In the genomic region with DNA sequence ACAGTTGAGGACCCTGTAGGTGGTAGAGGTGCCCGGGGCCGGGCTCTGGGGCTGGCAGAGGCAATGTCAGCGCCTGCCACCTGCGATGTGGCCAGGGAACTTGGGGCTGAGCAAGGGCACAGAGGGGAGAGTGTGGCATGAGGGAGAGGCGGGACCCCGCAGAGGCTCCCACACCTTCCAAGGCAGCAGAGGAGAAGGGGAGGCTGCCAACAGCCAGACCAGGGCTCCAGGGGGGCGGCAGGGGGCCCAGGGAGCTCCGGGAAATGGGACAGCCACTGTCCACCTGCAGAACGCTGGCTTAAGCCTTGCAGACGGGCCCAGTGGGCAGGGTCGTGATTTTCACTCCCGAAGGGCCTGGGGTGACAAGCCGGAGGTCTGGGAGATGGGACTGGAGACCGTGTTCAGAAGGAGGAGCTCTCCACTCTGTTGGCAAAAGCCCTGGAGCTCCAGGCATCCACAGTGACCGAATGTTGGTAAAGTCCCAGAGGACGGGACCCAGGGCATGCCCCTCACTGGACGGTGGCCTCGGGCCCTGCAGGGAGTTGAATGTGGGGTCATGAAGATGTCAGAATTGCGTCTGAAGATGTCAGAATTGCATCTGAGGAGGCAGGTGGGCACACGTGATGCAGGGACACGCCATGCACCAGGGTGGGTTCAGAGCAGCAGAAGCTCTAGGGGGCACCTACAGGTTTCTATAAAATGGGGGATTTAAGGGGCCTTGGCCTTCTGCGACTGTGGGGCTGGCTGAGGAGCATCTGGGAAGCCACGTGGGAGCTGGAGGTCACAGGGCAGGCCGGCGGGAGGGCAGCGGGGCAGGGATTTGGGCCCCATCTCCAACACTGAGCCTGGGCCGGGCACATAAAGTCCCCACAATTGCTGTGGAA, we compare ENCODE assay signal across 1 cellular context.
TF ChIP-seq lines count a peak whose summit lies in the region.

No MANE protein-coding gene starts in this region.

TF ChIP-seq in HepG2, 621 proteins besides CTCF, POLR2A, EP300 and RAD21 (continued from another document and continues in another):
- TF ChIP-seq, protein P1, sequence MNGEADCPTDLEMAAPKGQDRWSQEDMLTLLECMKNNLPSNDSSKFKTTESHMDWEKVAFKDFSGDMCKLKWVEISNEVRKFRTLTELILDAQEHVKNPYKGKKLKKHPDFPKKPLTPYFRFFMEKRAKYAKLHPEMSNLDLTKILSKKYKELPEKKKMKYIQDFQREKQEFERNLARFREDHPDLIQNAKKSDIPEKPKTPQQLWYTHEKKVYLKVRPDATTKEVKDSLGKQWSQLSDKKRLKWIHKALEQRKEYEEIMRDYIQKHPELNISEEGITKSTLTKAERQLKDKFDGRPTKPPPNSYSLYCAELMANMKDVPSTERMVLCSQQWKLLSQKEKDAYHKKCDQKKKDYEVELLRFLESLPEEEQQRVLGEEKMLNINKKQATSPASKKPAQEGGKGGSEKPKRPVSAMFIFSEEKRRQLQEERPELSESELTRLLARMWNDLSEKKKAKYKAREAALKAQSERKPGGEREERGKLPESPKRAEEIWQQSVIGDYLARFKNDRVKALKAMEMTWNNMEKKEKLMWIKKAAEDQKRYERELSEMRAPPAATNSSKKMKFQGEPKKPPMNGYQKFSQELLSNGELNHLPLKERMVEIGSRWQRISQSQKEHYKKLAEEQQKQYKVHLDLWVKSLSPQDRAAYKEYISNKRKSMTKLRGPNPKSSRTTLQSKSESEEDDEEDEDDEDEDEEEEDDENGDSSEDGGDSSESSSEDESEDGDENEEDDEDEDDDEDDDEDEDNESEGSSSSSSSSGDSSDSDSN (CRISPR knock-in tag; IDR thresholded peaks at IDR 0.05) = peak; percentile 20
- TF ChIP-seq, protein P2, sequence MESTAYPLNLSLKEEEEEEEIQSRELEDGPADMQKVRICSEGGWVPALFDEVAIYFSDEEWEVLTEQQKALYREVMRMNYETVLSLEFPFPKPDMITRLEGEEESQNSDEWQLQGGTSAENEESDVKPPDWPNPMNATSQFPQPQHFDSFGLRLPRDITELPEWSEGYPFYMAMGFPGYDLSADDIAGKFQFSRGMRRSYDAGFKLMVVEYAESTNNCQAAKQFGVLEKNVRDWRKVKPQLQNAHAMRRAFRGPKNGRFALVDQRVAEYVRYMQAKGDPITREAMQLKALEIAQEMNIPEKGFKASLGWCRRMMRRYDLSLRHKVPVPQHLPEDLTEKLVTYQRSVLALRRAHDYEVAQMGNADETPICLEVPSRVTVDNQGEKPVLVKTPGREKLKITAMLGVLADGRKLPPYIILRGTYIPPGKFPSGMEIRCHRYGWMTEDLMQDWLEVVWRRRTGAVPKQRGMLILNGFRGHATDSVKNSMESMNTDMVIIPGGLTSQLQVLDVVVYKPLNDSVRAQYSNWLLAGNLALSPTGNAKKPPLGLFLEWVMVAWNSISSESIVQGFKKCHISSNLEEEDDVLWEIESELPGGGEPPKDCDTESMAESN (CRISPR knock-in tag; conservative IDR thresholded peaks at IDR 0.05) = peak; percentile 21; the same call in 1 of the 2 replicates
- TF ChIP-seq HDAC6 (IDR thresholded peaks at IDR 0.05; ENCODE audit: low read depth, low read length) = no peak
- 0 out of 2 replicates have a peak, but pooled peaks have one; percentile 11 for TF ChIP-seq ZFY (CRISPR knock-in tag; IDR thresholded peaks at IDR 0.05)
- no peak for TF ChIP-seq ZNF20 (CRISPR knock-in tag; IDR thresholded peaks at IDR 0.05)
- TF ChIP-seq ZNF614 (CRISPR knock-in tag; IDR thresholded peaks at IDR 0.05; ENCODE audit: borderline replicate concordance) = no peak
- TF ChIP-seq, protein P3, sequence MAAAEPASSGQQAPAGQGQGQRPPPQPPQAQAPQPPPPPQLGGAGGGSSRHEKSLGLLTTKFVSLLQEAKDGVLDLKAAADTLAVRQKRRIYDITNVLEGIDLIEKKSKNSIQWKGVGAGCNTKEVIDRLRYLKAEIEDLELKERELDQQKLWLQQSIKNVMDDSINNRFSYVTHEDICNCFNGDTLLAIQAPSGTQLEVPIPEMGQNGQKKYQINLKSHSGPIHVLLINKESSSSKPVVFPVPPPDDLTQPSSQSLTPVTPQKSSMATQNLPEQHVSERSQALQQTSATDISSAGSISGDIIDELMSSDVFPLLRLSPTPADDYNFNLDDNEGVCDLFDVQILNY (CRISPR knock-in tag; conservative IDR thresholded peaks at IDR 0.05) = no peak
- peak; percentile 58; the same call in 1 of the 2 replicates for TF ChIP-seq ZNF337 (CRISPR knock-in tag; IDR thresholded peaks at IDR 0.05; ENCODE audit: borderline replicate concordance, low read depth)
- no peak for TF ChIP-seq NR3C1 (CRISPR knock-in tag; IDR thresholded peaks at IDR 0.05)
- no peak for TF ChIP-seq ZSCAN20 (CRISPR knock-in tag; IDR thresholded peaks at IDR 0.05; ENCODE audit: borderline replicate concordance)
- TF ChIP-seq SALL1 (CRISPR knock-in tag; IDR thresholded peaks at IDR 0.05) = peak; percentile 14; the same call in 1 of the 2 replicates
- no peak for TF ChIP-seq PHF20 (CRISPR knock-in tag; IDR thresholded peaks at IDR 0.05)
- TF ChIP-seq, protein P4, sequence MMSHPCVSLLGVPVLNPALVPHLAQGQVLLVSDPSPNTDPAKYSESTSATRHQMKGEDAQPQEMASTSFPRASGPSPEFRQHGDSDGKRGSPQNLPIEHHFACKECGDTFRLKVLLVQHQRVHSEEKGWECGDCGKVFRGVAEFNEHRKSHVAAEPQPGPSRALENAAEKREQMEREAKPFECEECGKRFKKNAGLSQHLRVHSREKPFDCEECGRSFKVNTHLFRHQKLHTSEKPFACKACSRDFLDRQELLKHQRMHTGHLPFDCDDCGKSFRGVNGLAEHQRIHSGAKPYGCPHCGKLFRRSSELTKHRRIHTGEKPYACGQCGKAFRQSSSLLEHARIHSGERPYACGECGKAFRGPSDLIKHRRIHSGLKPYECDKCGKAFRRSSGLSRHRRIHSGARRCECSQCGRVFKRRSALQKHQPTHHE (CRISPR knock-in tag; IDR thresholded peaks at IDR 0.05; ENCODE audit: borderline replicate concordance) = 0 out of 2 replicates have a peak, but pooled peaks have one; percentile 4
- no peak for TF ChIP-seq MXI1 (IDR thresholded peaks at IDR 0.05; ENCODE audit: borderline replicate concordance, low read depth, low read length)
- no peak; the same call in 1 of the 2 replicates for TF ChIP-seq DR1 (CRISPR knock-in tag; IDR thresholded peaks at IDR 0.05)
- TF ChIP-seq ZNF615 (CRISPR knock-in tag; IDR thresholded peaks at IDR 0.05; ENCODE audit: borderline replicate concordance) = 0 out of 2 replicates have a peak, but pooled peaks have one; percentile 20
- no peak for TF ChIP-seq DNMT1 (CRISPR knock-in tag; IDR thresholded peaks at IDR 0.05)
- TF ChIP-seq ARNT2 (CRISPR knock-in tag; IDR thresholded peaks at IDR 0.05; ENCODE audit: low read depth) = 0 out of 2 replicates have a peak, but pooled peaks have one; percentile 13
- TF ChIP-seq ZNF781 (CRISPR knock-in tag; IDR thresholded peaks at IDR 0.05; ENCODE audit: borderline replicate concordance, not compliant biosample characterization) = no peak
- TF ChIP-seq IKZF1 (IDR thresholded peaks at IDR 0.05) = no peak
- TF ChIP-seq BHLHE40 (IDR thresholded peaks at IDR 0.05; ENCODE audit: low read length) = no peak
- no peak for TF ChIP-seq SMAD1 (CRISPR knock-in tag; IDR thresholded peaks at IDR 0.05; ENCODE audit: borderline replicate concordance, low read depth)
- TF ChIP-seq, protein P5, sequence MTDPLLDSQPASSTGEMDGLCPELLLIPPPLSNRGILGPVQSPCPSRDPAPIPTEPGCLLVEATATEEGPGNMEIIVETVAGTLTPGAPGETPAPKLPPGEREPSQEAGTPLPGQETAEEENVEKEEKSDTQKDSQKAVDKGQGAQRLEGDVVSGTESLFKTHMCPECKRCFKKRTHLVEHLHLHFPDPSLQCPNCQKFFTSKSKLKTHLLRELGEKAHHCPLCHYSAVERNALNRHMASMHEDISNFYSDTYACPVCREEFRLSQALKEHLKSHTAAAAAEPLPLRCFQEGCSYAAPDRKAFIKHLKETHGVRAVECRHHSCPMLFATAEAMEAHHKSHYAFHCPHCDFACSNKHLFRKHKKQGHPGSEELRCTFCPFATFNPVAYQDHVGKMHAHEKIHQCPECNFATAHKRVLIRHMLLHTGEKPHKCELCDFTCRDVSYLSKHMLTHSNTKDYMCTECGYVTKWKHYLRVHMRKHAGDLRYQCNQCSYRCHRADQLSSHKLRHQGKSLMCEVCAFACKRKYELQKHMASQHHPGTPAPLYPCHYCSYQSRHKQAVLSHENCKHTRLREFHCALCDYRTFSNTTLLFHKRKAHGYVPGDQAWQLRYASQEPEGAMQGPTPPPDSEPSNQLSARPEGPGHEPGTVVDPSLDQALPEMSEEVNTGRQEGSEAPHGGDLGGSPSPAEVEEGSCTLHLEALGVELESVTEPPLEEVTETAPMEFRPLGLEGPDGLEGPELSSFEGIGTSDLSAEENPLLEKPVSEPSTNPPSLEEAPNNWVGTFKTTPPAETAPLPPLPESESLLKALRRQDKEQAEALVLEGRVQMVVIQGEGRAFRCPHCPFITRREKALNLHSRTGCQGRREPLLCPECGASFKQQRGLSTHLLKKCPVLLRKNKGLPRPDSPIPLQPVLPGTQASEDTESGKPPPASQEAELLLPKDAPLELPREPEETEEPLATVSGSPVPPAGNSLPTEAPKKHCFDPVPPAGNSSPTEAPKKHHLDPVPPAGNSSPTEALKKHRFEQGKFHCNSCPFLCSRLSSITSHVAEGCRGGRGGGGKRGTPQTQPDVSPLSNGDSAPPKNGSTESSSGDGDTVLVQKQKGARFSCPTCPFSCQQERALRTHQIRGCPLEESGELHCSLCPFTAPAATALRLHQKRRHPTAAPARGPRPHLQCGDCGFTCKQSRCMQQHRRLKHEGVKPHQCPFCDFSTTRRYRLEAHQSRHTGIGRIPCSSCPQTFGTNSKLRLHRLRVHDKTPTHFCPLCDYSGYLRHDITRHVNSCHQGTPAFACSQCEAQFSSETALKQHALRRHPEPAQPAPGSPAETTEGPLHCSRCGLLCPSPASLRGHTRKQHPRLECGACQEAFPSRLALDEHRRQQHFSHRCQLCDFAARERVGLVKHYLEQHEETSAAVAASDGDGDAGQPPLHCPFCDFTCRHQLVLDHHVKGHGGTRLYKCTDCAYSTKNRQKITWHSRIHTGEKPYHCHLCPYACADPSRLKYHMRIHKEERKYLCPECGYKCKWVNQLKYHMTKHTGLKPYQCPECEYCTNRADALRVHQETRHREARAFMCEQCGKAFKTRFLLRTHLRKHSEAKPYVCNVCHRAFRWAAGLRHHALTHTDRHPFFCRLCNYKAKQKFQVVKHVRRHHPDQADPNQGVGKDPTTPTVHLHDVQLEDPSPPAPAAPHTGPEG (CRISPR knock-in tag; IDR thresholded peaks at IDR 0.05) = 0 out of 2 replicates have a peak, but pooled peaks have one; percentile 3
- TF ChIP-seq RARG (CRISPR knock-in tag; IDR thresholded peaks at IDR 0.05; ENCODE audit: low read depth) = no peak
- TF ChIP-seq DPF2 (CRISPR knock-in tag; IDR thresholded peaks at IDR 0.05; ENCODE audit: borderline replicate concordance, low read depth) = peak; percentile 41; the same call in 1 of the 2 replicates
- no peak for TF ChIP-seq ZMAT3 (CRISPR knock-in tag; conservative IDR thresholded peaks at IDR 0.05)
- TF ChIP-seq, protein P6, sequence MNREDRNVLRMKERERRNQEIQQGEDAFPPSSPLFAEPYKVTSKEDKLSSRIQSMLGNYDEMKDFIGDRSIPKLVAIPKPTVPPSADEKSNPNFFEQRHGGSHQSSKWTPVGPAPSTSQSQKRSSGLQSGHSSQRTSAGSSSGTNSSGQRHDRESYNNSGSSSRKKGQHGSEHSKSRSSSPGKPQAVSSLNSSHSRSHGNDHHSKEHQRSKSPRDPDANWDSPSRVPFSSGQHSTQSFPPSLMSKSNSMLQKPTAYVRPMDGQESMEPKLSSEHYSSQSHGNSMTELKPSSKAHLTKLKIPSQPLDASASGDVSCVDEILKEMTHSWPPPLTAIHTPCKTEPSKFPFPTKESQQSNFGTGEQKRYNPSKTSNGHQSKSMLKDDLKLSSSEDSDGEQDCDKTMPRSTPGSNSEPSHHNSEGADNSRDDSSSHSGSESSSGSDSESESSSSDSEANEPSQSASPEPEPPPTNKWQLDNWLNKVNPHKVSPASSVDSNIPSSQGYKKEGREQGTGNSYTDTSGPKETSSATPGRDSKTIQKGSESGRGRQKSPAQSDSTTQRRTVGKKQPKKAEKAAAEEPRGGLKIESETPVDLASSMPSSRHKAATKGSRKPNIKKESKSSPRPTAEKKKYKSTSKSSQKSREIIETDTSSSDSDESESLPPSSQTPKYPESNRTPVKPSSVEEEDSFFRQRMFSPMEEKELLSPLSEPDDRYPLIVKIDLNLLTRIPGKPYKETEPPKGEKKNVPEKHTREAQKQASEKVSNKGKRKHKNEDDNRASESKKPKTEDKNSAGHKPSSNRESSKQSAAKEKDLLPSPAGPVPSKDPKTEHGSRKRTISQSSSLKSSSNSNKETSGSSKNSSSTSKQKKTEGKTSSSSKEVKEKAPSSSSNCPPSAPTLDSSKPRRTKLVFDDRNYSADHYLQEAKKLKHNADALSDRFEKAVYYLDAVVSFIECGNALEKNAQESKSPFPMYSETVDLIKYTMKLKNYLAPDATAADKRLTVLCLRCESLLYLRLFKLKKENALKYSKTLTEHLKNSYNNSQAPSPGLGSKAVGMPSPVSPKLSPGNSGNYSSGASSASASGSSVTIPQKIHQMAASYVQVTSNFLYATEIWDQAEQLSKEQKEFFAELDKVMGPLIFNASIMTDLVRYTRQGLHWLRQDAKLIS (CRISPR knock-in tag; IDR thresholded peaks at IDR 0.05) = no peak
- TF ChIP-seq BRD4 (CRISPR knock-in tag; IDR thresholded peaks at IDR 0.05) = no peak
- TF ChIP-seq SIX1 (CRISPR knock-in tag; IDR thresholded peaks at IDR 0.05; ENCODE audit: borderline replicate concordance) = no peak
- peak; percentile 30; the same call in 1 of the 2 replicates for TF ChIP-seq NR2C2 (CRISPR knock-in tag; IDR thresholded peaks at IDR 0.05; ENCODE audit: borderline replicate concordance)
- TF ChIP-seq ZSCAN9 (CRISPR knock-in tag; IDR thresholded peaks at IDR 0.05; ENCODE audit: borderline replicate concordance) = 0 out of 2 replicates have a peak, but pooled peaks have one; percentile 6
- TF ChIP-seq ZNF556 (CRISPR knock-in tag; IDR thresholded peaks at IDR 0.05; ENCODE audit: borderline replicate concordance) = no peak
- TF ChIP-seq CCAR2 (optimal IDR thresholded peaks at IDR 0.05; ENCODE audit: low read depth, low read length) = no peak
